Comparison of ENCODE assay signal across 8 cellular contexts in genomic region chr15:76345880-76346665, GRCh38. TPM values are rescaled to one million over a fixed set of nuclear protein-coding genes. Genes with fewer than 3 reads are reported as not detected.
DNase-seq lines count a peak whose midpoint lies in the region; ATAC-seq and TF ChIP-seq lines count a peak whose summit lies in the region.

No MANE protein-coding gene starts in this region.

- BruUV-seq in HCT116 (replicated peaks; lab: Mats Ljungman, UMichigan), result no TSS peak
- BruUV-seq in OCI-LY7 (replicated peaks; lab: Mats Ljungman, UMichigan), result no TSS peak

- WGBS in liver, result 5% methylated on average over 65 of the region's 65 CpGs

- H3K27me3 Mint-ChIP-seq in type B pancreatic cell, result peaks cover 84% of the 10 kb centered on the region

- H3K4me1 Mint-ChIP-seq in type B pancreatic cell (ENCODE audit: unreplicated experiment), result peaks cover 13% of the 10 kb centered on the region

- H3K9ac ChIP-seq in HCT116 (ENCODE audit: low read length) (peak overlapping the region; percentile 67), liver (ENCODE audit: low read depth in 1 of 2, low read length in 2 of 2) (no peak overlapping the region)

- POLR2A ChIA-PET in HCT116 (lab: Charles Lee), result interaction anchor here (0.8 to 6.6 kb wide), 2 partner anchors 10 to 520 kb away, joined by 3 to 39 read pairs; partner anchors contain the start of gene ISL2
- POLR2A ChIA-PET in OCI-LY7 (lab: Charles Lee), result interaction anchor here (1.4 kb wide), 1 partner anchor 10 kb away, joined by 8 read pairs; the partner anchor contains the start of gene ISL2

- no peak for DNase-seq in AG10803 (ENCODE audit: low read depth)
- DNase-seq in HCT116 (ENCODE audit: low read depth, low spot score), result no peak
- no peak for DNase-seq in ascending aorta (ENCODE audit: low spot score in 2 of 2)
- DNase-seq in type B pancreatic cell (ENCODE audit: extremely low spot score, unreplicated experiment), result no peak
- no peak for DNase-seq in OCI-LY7 (ENCODE audit: low spot score)
- no peak for DNase-seq in NCI-H510A treated with DMSO at 0.1 percent for 48 hours (lab: John Stamatoyannopoulos, UW)

- ATAC-seq in HCT116 (peak; percentile 58), GM21576 (IDR thresholded peaks at IDR 0.05; ENCODE audit: unreplicated experiment) (no peak)

- H3K9me3 ChIP-seq in HCT116 (ENCODE audit: control insufficient read depth in 1 of 2, insufficient read depth in 1 of 2, low read depth in 1 of 2, low read length in 2 of 2) (no peaks in the 10 kb centered on the region), ascending aorta (no peaks in the 10 kb centered on the region), liver (ENCODE audit: control insufficient read depth in 4 of 4, low read length in 3 of 4) (no peaks in the 10 kb centered on the region), OCI-LY7 (ENCODE audit: low read length) (no peaks in the 10 kb centered on the region)

- H3K4me2 ChIP-seq in HCT116 (ENCODE audit: low read length) (peak overlapping the region; percentile 84), OCI-LY7 (ENCODE audit: low read length) (no peak overlapping the region)

- peaks cover 0 to 4% of the 10 kb centered on the region in 2 experiments; a peak in 2 of 4 replicates for H3K36me3 ChIP-seq in HCT116 (ENCODE audit: control insufficient read depth in 1 of 2, insufficient read depth in 2 of 2, low read length in 2 of 2)
- H3K36me3 ChIP-seq in ascending aorta, result no peaks in the 10 kb centered on the region
- peaks cover 0 to 2% (median 0%) of the 10 kb centered on the region in 4 donors for H3K36me3 ChIP-seq in liver (ENCODE audit: control insufficient read depth in 4 of 4, insufficient read depth in 3 of 4, low read depth in 1 of 4, low read length in 3 of 4)
- peaks cover 10% of the 10 kb centered on the region for H3K36me3 ChIP-seq in OCI-LY7 (ENCODE audit: insufficient read depth, low read length)

- H4K20me1 ChIP-seq in HCT116 (ENCODE audit: insufficient read depth), result no peaks in the 10 kb centered on the region
- no peaks in the 10 kb centered on the region; the same call in 1 of the 2 replicates for H4K20me1 ChIP-seq in OCI-LY7 (ENCODE audit: insufficient read depth, low read length)

- H3K79me2 ChIP-seq in HCT116 (ENCODE audit: insufficient read depth, low read length), result no peaks in the 10 kb centered on the region
- H3K79me2 ChIP-seq in OCI-LY7 (ENCODE audit: insufficient read depth, low read depth, low read length), result no peaks in the 10 kb centered on the region

- H2AFZ ChIP-seq in HCT116 (ENCODE audit: low read depth, low read length, poor library complexity, severe bottlenecking) (no peak overlapping the region), OCI-LY7 (ENCODE audit: low read length) (no peak overlapping the region)

- H3K4me1 ChIP-seq in HCT116 (ENCODE audit: control insufficient read depth in 1 of 2, insufficient read depth in 2 of 2, low read length in 2 of 2) (peaks cover 5 to 11% of the 10 kb centered on the region in 2 experiments; a peak in 2 of 4 replicates), ascending aorta (peaks cover 16 to 33% of the 10 kb centered on the region in 2 donors), liver (ENCODE audit: control insufficient read depth in 4 of 4, insufficient read depth in 4 of 4, low read length in 3 of 4) (peaks cover 7 to 31% (median 22%) of the 10 kb centered on the region in 4 donors), OCI-LY7 (ENCODE audit: insufficient read depth, low read length, poor library complexity, severe bottlenecking) (no peaks in the 10 kb centered on the region)

- H3K27ac ChIP-seq in HCT116 (ENCODE audit: low read depth, low read length), result peak overlapping the region; percentile 63
- H3K27ac ChIP-seq in ascending aorta, result no peak overlapping the region
- no peak overlapping the region for H3K27ac ChIP-seq in liver (ENCODE audit: low read depth in 1 of 2, low read length in 2 of 2)
- H3K27ac ChIP-seq in OCI-LY7 (ENCODE audit: low read depth, low read length, poor library complexity, severe bottlenecking), result no peak overlapping the region

- peak overlapping the region; percentile 22 for H3K27ac Mint-ChIP-seq in type B pancreatic cell

- intact Hi-C loops in HCT116 (cut with micrococcal nuclease), result no loop called here
- intact Hi-C loops in ascending aorta (cut with DNase I), result no loop called here
- intact Hi-C loops in OCI-LY7 (cut with micrococcal nuclease; ENCODE audit: unreplicated experiment), result no loop called here

- H3K27me3 ChIP-seq in HCT116 (ENCODE audit: insufficient read depth, low read length) (no peaks in the 10 kb centered on the region), ascending aorta (peaks cover 51% of the 10 kb centered on the region), liver (ENCODE audit: control insufficient read depth in 4 of 4, insufficient read depth in 4 of 4, low read length in 3 of 4) (peaks cover 0 to 21% (median 11%) of the 10 kb centered on the region in 4 donors)

- TF ChIP-seq CTCF in AG10803 (conservative IDR thresholded peaks at IDR 0.05; ENCODE audit: low read length) (no peak), HCT116 (IDR thresholded peaks at IDR 0.05 in 2 of 3, conservative IDR thresholded peaks at IDR 0.05 in 1 of 3; ENCODE audit: borderline replicate concordance in 1 of 3, insufficient read depth in 1 of 3, low read depth in 2 of 3, low read length in 2 of 3) (no peak), ascending aorta (IDR thresholded peaks at IDR 0.05) (no peak), liver (IDR thresholded peaks at IDR 0.05; ENCODE audit: low read depth, low read length, missing input control) (no peak), type B pancreatic cell (conservative IDR thresholded peaks at IDR 0.05) (no peak), OCI-LY7 (conservative IDR thresholded peaks at IDR 0.05; ENCODE audit: low read length) (no peak)

- RAD21 ChIA-PET in HCT116 (lab: Charles Lee; ENCODE audit: low non-redundant PET in 1 of 2, low total read pairs in 2 of 2, uncharacterized antibody in 2 of 2, unreplicated experiment in 2 of 2), result no interaction called here

- TF ChIP-seq RAD21 in HCT116 (IDR thresholded peaks at IDR 0.05; ENCODE audit: low read depth) (no peak), liver (IDR thresholded peaks at IDR 0.05) (no peak)

- peak overlapping the region; percentile 82 for H3K4me3 Mint-ChIP-seq in type B pancreatic cell

- H3K36me3 Mint-ChIP-seq in type B pancreatic cell, result peaks cover 7% of the 10 kb centered on the region

- H3K9me2 ChIP-seq in HCT116 (ENCODE audit: insufficient read depth), result no peaks in the 10 kb centered on the region
- no peaks in the 10 kb centered on the region for H3K9me2 ChIP-seq in OCI-LY7 (ENCODE audit: insufficient read depth, low read length)

- H3K4me3 ChIP-seq in AG10803 (ENCODE audit: low read length) (peak overlapping the region; percentile 52), HCT116 (replicated peaks in 1 of 2; ENCODE audit: low read depth in 1 of 2, low read length in 2 of 2) (peak overlapping the region; percentile 52 to 62), ascending aorta (peak overlapping the region; percentile 50 to 54), liver (ENCODE audit: low read depth in 1 of 3, low read length in 3 of 3) (peak overlapping the region in 2 of 3 donors; percentile 4 to 60), OCI-LY7 (ENCODE audit: low read depth, low read length, poor library complexity, severe bottlenecking) (no peak overlapping the region)

- no peak for TF ChIP-seq POLR2A in HCT116 (IDR thresholded peaks at IDR 0.05; ENCODE audit: borderline replicate concordance, extremely low read depth, insufficient read depth, insufficient read length)

- no peaks in the 10 kb centered on the region for H3K9me3 Mint-ChIP-seq in type B pancreatic cell

- CTCF ChIA-PET in HCT116 (lab: Charles Lee), result interaction anchor here (1.1 kb wide), 1 partner anchor 12 kb away, joined by 3 read pairs; no protein-coding TSS in a partner anchor
- CTCF ChIA-PET in OCI-LY7 (lab: Charles Lee; ENCODE audit: unreplicated experiment), result no interaction called here

TF ChIP-seq in HCT116, 20 proteins besides CTCF, POLR2A, EP300 and RAD21 (continues in another document):
- TF ChIP-seq SRF (IDR thresholded peaks at IDR 0.05; ENCODE audit: low read depth), result no peak
- no peak for TF ChIP-seq FOSL1 (IDR thresholded peaks at IDR 0.05; ENCODE audit: low read depth)
- peak; percentile 68 for TF ChIP-seq ZFX (IDR thresholded peaks at IDR 0.05)
- TF ChIP-seq SP1 (IDR thresholded peaks at IDR 0.05; ENCODE audit: low read depth), result no peak
- TF ChIP-seq MAX (IDR thresholded peaks at IDR 0.05), result peak; percentile 19; the same call in 1 of the 2 replicates
- TF ChIP-seq SIN3A (IDR thresholded peaks at IDR 0.05; ENCODE audit: low read depth), result peak; percentile 70
- TF ChIP-seq CBX3 (IDR thresholded peaks at IDR 0.05; ENCODE audit: low read depth), result no peak

TF ChIP-seq in liver, 16 proteins besides CTCF, POLR2A, EP300 and RAD21:
- TF ChIP-seq NR2F2 (IDR thresholded peaks at IDR 0.05) (no peak), TAF1 (conservative IDR thresholded peaks at IDR 0.05) (no peak)
TF ChIP-seq in liver: peak in this region for 0.

RNA-seq across cellular contexts. Expression of gene ISL2, which starts 9.5 kb away (rescaled TPM):
- total RNA-seq in HCT116 (2021; ENCODE audit: unreplicated experiment), result 11.6 TPM
- polyA plus RNA-seq in HCT116 (2012), result 7.9 and 9.4 TPM in 2 replicates
- total RNA-seq in ascending aorta, result not detected
- total RNA-seq in liver, result under 1 TPM in 1 of 2 donors, not detected in 1; 0.14 TPM
- under 1 TPM in 1 of 2 donors, not detected in 1; 0.03 TPM for polyA plus RNA-seq in liver
- total RNA-seq in type B pancreatic cell (ENCODE audit: low replicate concordance), result 1.2 and 4.5 TPM in 2 replicates
- total RNA-seq in OCI-LY7 (2014; rRNA removed; shearing (Covaris generic)), result 2.8 and 6.2 TPM in 2 replicates
- total RNA-seq in OCI-LY7 (2022), result 11.8 and 12.7 TPM in 2 replicates

RNA-seq across cellular contexts. Expression of gene ETFA, which starts 34.8 kb away (rescaled TPM):
- total RNA-seq in HCT116 (2021; ENCODE audit: unreplicated experiment) (144 TPM), ascending aorta (31.7 TPM), liver (100 to 1,000 TPM in 1 of 2 donors, 10 to 100 TPM in 1; 92.6 to 242 TPM), type B pancreatic cell (ENCODE audit: low replicate concordance) (135 and 149 TPM in 2 replicates), OCI-LY7 (2022) (126 and 146 TPM in 2 replicates)
- polyA plus RNA-seq in HCT116 (2012), result 128 and 165 TPM in 2 replicates
- 100 to 1,000 TPM; 337 to 342 TPM for polyA plus RNA-seq in liver
- total RNA-seq in OCI-LY7 (2014; rRNA removed; shearing (Covaris generic)), result 84.8 and 99.4 TPM in 2 replicates
